In genomic region chr2:43127208-43127940, GRCh38 we compare ENCODE assay signal across 8 cellular contexts.
DNase-seq lines count a peak whose midpoint lies in the region; ATAC-seq and TF ChIP-seq lines count a peak whose summit lies in the region.

No MANE protein-coding gene starts in this region.

- no peaks in the 10 kb centered on the region for H4K20me1 ChIP-seq in fibroblast of lung (ENCODE audit: control insufficient read depth, extremely low read depth, insufficient read depth, low read length)

- no peak overlapping the region for H3K4me3 ChIP-seq in fibroblast of lung (replicated peaks in 1 of 4; ENCODE audit: control extremely low read depth in 1 of 4, insufficient read depth in 1 of 4, low read depth in 3 of 4, low read length in 4 of 4)
- no peak overlapping the region for H3K4me3 ChIP-seq in ovary
- H3K4me3 ChIP-seq in upper lobe of right lung, result no peak overlapping the region

- no peaks in the 10 kb centered on the region for H3K79me2 ChIP-seq in fibroblast of lung (ENCODE audit: control insufficient read depth, insufficient read depth, low read length)

- H2AFZ ChIP-seq in fibroblast of lung (ENCODE audit: low read length), result no peak overlapping the region

- no peak for TF ChIP-seq POLR2A in ovary (IDR thresholded peaks at IDR 0.05)

- no peaks in the 10 kb centered on the region for H3K27me3 ChIP-seq in fibroblast of lung (ENCODE audit: control insufficient read depth, insufficient read depth, low read length)
- H3K27me3 ChIP-seq in ovary, result no peaks in the 10 kb centered on the region
- H3K27me3 ChIP-seq in upper lobe of right lung, result no peaks in the 10 kb centered on the region

- intact Hi-C loops in ovary (cut with DNase I), result no loop called here
- intact Hi-C loops in upper lobe of right lung (cut with DNase I), result no loop called here

- TF ChIP-seq CTCF in GM13976 (IDR thresholded peaks at IDR 0.05; ENCODE audit: borderline replicate concordance, control extremely low read depth, extremely low read depth, insufficient read depth, missing control alignments) (peak; percentile 69), fibroblast of lung (conservative IDR thresholded peaks at IDR 0.05 in 1 of 2, IDR thresholded peaks at IDR 0.05 in 1 of 2; ENCODE audit: low read depth in 1 of 2, low read length in 2 of 2) (peak; percentile 41 to 43), ovary (IDR thresholded peaks at IDR 0.05) (no peak), upper lobe of right lung (IDR thresholded peaks at IDR 0.05) (peak; percentile 71)

- H3K9me3 ChIP-seq in fibroblast of lung (ENCODE audit: control insufficient read depth, insufficient read depth, low read depth, low read length) (no peaks in the 10 kb centered on the region), ovary (no peaks in the 10 kb centered on the region), upper lobe of right lung (no peaks in the 10 kb centered on the region)

- DNase-seq in GM13976 (ENCODE audit: low spot score) (peak; percentile 89), NOMO-1 treated with DMSO at 0.1 percent for 48 hours (lab: John Stamatoyannopoulos, UW; ENCODE audit: unreplicated experiment) (peak; percentile 77), fibroblast of lung (ENCODE audit: low read depth in 2 of 2) (peak in 1 of 2 donors; percentile 39), ovary (peak in 3 of 5 donors; percentile 51 to 59 (median 58)), upper lobe of right lung (peak; percentile 91)
- DNase-seq in activated CD8-positive, alpha-beta memory T cell treated with anti-CD3 and anti-CD28 coated beads, Interleukin-2, amount 50 U/mL, for 48 hours, result peak; percentile 100

- no peak overlapping the region for H3K27ac ChIP-seq in fibroblast of lung (ENCODE audit: insufficient read depth, low read length)
- no peak overlapping the region for H3K27ac ChIP-seq in ovary
- H3K27ac ChIP-seq in upper lobe of right lung, result peak overlapping the region; percentile 86

- no peaks in the 10 kb centered on the region for H3K4me1 ChIP-seq in fibroblast of lung (ENCODE audit: control insufficient read depth, extremely low read depth, insufficient read depth, low read length)
- peaks cover 3% of the 10 kb centered on the region for H3K4me1 ChIP-seq in ovary (ENCODE audit: insufficient read depth)
- H3K4me1 ChIP-seq in upper lobe of right lung, result peaks cover 39% of the 10 kb centered on the region

- no peak for TF ChIP-seq EP300 in ovary (IDR thresholded peaks at IDR 0.05)

- no peak overlapping the region for H3K4me2 ChIP-seq in fibroblast of lung (ENCODE audit: extremely low read depth, insufficient read depth, low read length)

- H3K9ac ChIP-seq in fibroblast of lung (ENCODE audit: insufficient read depth, low read length), result no peak overlapping the region

- WGBS in ovary, 3 donors, result 79 to 82% (median 79%) methylated on average over 24 of the region's 24 CpGs

- in situ Hi-C loops in GM13976 (cut with MboI; ENCODE audit: low sequenced_read_pairs, unreplicated experiment), result loop anchor here (5.0 to 10.0 kb wide), 3 partner anchors 105 to 357 kb away; no protein-coding TSS in a partner anchor

- peak; percentile 74 for ATAC-seq in upper lobe of right lung
- ATAC-seq in GM19035 (IDR thresholded peaks at IDR 0.05; ENCODE audit: unreplicated experiment), result no peak
- ATAC-seq in GM21576 (IDR thresholded peaks at IDR 0.05; ENCODE audit: unreplicated experiment), result no peak

- H3K36me3 ChIP-seq in fibroblast of lung (ENCODE audit: control insufficient read depth, insufficient read depth, low read length) (no peaks in the 10 kb centered on the region), ovary (no peaks in the 10 kb centered on the region), upper lobe of right lung (no peaks in the 10 kb centered on the region)

Comparison
In these comparisons a context has a peak if more than half of its experiments do, and no peak if none do; other contexts are left out.
1. CTCF ChIP-seq: peak in GM13976 (single experiment), fibroblast of lung (2 of 2) and upper lobe of right lung (single experiment); none in ovary (0 of 3).